8 cellular contexts compared by ENCODE assay signal in the genomic region with DNA sequence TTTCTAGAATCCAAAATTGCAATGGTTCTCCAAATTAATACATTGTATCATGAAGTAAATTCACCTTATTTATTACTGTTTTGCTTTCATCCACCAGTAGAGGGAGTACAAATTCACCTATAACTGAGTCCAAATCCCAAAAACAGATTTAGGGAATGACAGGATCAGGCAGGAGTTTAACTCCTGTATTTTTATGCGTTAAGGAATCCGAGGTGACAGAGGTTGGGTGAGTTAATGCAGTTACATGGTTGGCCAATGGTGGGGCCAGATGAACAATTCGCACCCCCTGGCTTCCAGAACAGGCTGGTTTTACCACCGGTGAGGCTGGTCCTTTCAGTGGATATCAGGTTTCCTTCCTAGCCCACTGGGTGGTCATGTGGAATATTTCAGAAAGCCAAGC.
DNase-seq lines count a peak whose midpoint lies in the region; ATAC-seq and TF ChIP-seq lines count a peak whose summit lies in the region.

No MANE protein-coding gene starts in this region.

- ATAC-seq in GM21528 (IDR thresholded peaks at IDR 0.05; ENCODE audit: low FRiP score, unreplicated experiment) = no peak

- H3K27ac ChIP-seq in CD4-positive, alpha-beta memory T cell (ENCODE audit: low read depth, low read length) = no peak overlapping the region

- POLR2A ChIA-PET in CD4-positive, alpha-beta memory T cell (lab: Charles Lee; ENCODE audit: partially characterized antibody) = no interaction called here

- DNase-seq in NCI-H460 (ENCODE audit: extremely low read depth, low read depth) (peak; percentile 5), epithelial cell of esophagus (ENCODE audit: low read depth) (peak; percentile 52), putamen (ENCODE audit: low spot score) (peak; percentile 15), cortex of kidney (lab: John Stamatoyannopoulos, UW) (no peak), COLO668 (lab: John Stamatoyannopoulos, UW; ENCODE audit: unreplicated experiment) (no peak)
- DNase-seq in CD4-positive, alpha-beta memory T cell = no peak

- no peak overlapping the region for H3K4me3 ChIP-seq in epithelial cell of esophagus (ENCODE audit: low read length)
- H3K4me3 ChIP-seq in CD4-positive, alpha-beta memory T cell (ENCODE audit: low read length in 2 of 2) = no peak overlapping the region

- H3K27me3 Mint-ChIP-seq in CD4-positive, alpha-beta memory T cell = peaks cover 0 to 1% of the 10 kb centered on the region in 2 donors

- H3K4me1 Mint-ChIP-seq in CD4-positive, alpha-beta memory T cell = no peaks in the 10 kb centered on the region

- H3K36me3 ChIP-seq in CD4-positive, alpha-beta memory T cell (ENCODE audit: insufficient read depth, low read length) = no peaks in the 10 kb centered on the region

- no peaks in the 10 kb centered on the region for H3K4me1 ChIP-seq in CD4-positive, alpha-beta memory T cell (ENCODE audit: insufficient read depth, low read length)

- TF ChIP-seq CTCF in GM12872 (IDR thresholded peaks at IDR 0.05; ENCODE audit: insufficient read depth, low read depth, low read length) (peak; percentile 36; the same call in 1 of the 3 replicates), epithelial cell of esophagus (IDR thresholded peaks at IDR 0.05; ENCODE audit: insufficient read depth, low read depth, low read length, missing control alignments) (peak; percentile 53)

- H3K27me3 ChIP-seq in CD4-positive, alpha-beta memory T cell (ENCODE audit: insufficient read depth, low read length) = no peaks in the 10 kb centered on the region

- intact Hi-C loops in CD4-positive, alpha-beta memory T cell (cut with micrococcal nuclease) = no loop called here

- CTCF ChIA-PET in CD4-positive, alpha-beta memory T cell (lab: Charles Lee; ENCODE audit: partially characterized antibody) = interaction anchor here (0.8 kb wide), 1 partner anchor 9 kb away, joined by 4 read pairs; no protein-coding TSS in a partner anchor

- peaks cover 0 to 4% (median 0%) of the 10 kb centered on the region in 8 donors for H3K9me3 Mint-ChIP-seq in CD4-positive, alpha-beta memory T cell

- no peaks in the 10 kb centered on the region for H3K9me3 ChIP-seq in CD4-positive, alpha-beta memory T cell (ENCODE audit: control insufficient read depth in 1 of 2, low read length in 2 of 2)

- H3K4me3 Mint-ChIP-seq in CD4-positive, alpha-beta memory T cell = no peak overlapping the region

- H3K36me3 Mint-ChIP-seq in CD4-positive, alpha-beta memory T cell = no peaks in the 10 kb centered on the region

- H3K27ac Mint-ChIP-seq in CD4-positive, alpha-beta memory T cell = no peak overlapping the region

Comparison
In these comparisons a context has a peak if more than half of its experiments do, and no peak if none do; other contexts are left out.
1. DNase-seq: peak in NCI-H460 (single experiment), epithelial cell of esophagus (single experiment) and putamen (single experiment); none in CD4-positive, alpha-beta memory T cell (0 of 5), cortex of kidney (single experiment) and COLO668 (single experiment).